ENCODE assay signal across 11 cellular contexts in the genomic region with DNA sequence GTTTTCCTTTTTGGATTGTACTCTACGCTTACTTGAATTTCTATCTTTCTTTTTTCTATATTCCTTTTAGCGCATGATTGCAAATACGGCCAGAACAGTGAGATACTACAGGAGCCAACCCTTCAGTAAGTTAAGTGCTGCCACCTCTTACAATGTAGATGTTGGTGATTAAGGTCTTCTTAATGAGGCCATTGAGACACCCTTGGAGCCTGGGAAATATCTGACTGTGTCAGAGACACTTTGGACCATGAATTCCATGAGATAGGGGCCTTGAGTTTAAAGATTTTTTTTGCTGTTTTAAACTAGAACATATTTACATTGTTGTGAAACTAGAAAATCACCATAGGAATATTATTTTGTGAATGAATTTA. TPM values are rescaled to one million over a fixed set of nuclear protein-coding genes. Genes with fewer than 3 reads are reported as not detected.
DNase-seq lines count a peak whose midpoint lies in the region; ATAC-seq and TF ChIP-seq lines count a peak whose summit lies in the region.
"Had no signal": no experiment of that assay in that cellular context is flagged by ENCODE, and none has a peak within 500 bp of the region (broad histone marks: within the 10 kb centered on the region; RNA-seq: fewer than 3 reads in every experiment).

No MANE protein-coding gene starts in this region.

- ATAC-seq in Right ventricle myocardium inferior (peak; percentile 15), lung (ENCODE audit: insufficient read depth, low FRiP score) (peak; percentile 12)
- ATAC-seq in stimulated activated naive B cell treated with anti-CD40 and anti-IgM and Interleukin-4, amounts not matched to agents 10 μg/mL and 1 μg/mL and 100 μg/mL, for 72 hours (replicated peaks), result no peak

- intact Hi-C loops in Right ventricle myocardium inferior (cut with DNase I), result no loop called here
- intact Hi-C loops in cardiac septum (cut with DNase I), result no loop called here
- intact Hi-C loops in mammary epithelial cell (cut with micrococcal nuclease), result loop anchor here (1.0 kb wide), 1 partner anchor 17 kb away; no protein-coding TSS in a partner anchor
- intact Hi-C loops in uterus (cut with DNase I; ENCODE audit: low total_unique reads), result no loop called here

- H2AFZ ChIP-seq in mammary epithelial cell (ENCODE audit: low read depth, low read length), result no peak overlapping the region

- no peaks in the 10 kb centered on the region for H3K79me2 ChIP-seq in mammary epithelial cell (ENCODE audit: insufficient read depth, low read length)

- WGBS in mammary epithelial cell (ENCODE audit: low coverage, missing lambda C conversion rate), result 86% methylated on average over 3 of the region's 3 CpGs
- 86 to 96% methylated on average over 3 of the region's 3 CpGs for WGBS in lung, 2 donors

- H3K27ac ChIP-seq in mammary epithelial cell (ENCODE audit: insufficient read depth, low read depth, low read length), result peak overlapping the region; percentile 100
- peak overlapping the region in 1 of 2 donors; percentile 83 for H3K27ac ChIP-seq in lung (ENCODE audit: low read depth in 1 of 2, low read length in 1 of 2)
- peak overlapping the region; percentile 79 to 86 for H3K27ac ChIP-seq in uterus

- H3K36me3 ChIP-seq in mammary epithelial cell (ENCODE audit: insufficient read depth, low read length) (no peaks in the 10 kb centered on the region), lung (ENCODE audit: control insufficient read depth in 2 of 2, insufficient read depth in 2 of 2, low read length in 2 of 2) (no peaks in the 10 kb centered on the region), uterus (no peaks in the 10 kb centered on the region)

- no peaks in the 10 kb centered on the region for H3K4me1 Mint-ChIP-seq in stimulated activated naive B cell treated with anti-CD40 and anti-IgM and Interleukin-4, amounts not matched to agents 10 μg/mL and 1 μg/mL and 100 μg/mL, for 72 hours

- in situ Hi-C loops in mammary epithelial cell (cut with MboI; ENCODE audit: low sequenced_read_pairs in 2 of 2), result no loop called here

- H3K4me3 ChIP-seq in mammary epithelial cell (replicated peaks in 1 of 3; ENCODE audit: insufficient read depth in 1 of 3, low read depth in 2 of 3, low read length in 3 of 3) (no peak overlapping the region), lung (no peak overlapping the region), uterus (no peak overlapping the region)

- no peaks in the 10 kb centered on the region for H3K27me3 ChIP-seq in mammary epithelial cell (ENCODE audit: insufficient read depth, low read length)
- H3K27me3 ChIP-seq in lung (ENCODE audit: control insufficient read depth, insufficient read depth), result no peaks in the 10 kb centered on the region
- H3K27me3 ChIP-seq in uterus, result no peaks in the 10 kb centered on the region

- peak overlapping the region; percentile 51 for H3K4me2 ChIP-seq in mammary epithelial cell (ENCODE audit: insufficient read depth, low read depth, low read length)

- H3K9me3 ChIP-seq in mammary epithelial cell (replicated peaks; ENCODE audit: insufficient read depth, low read length) (no peaks in the 10 kb centered on the region), lung (ENCODE audit: control insufficient read depth in 2 of 2, insufficient read depth in 1 of 2, low read length in 1 of 2) (no peaks in the 10 kb centered on the region), uterus (no peaks in the 10 kb centered on the region)

- CTCF ChIA-PET in mammary epithelial cell (lab: Charles Lee; ENCODE audit: low non-redundant PET), result interaction anchor here (0.7 kb wide), 1 partner anchor 18 kb away, joined by 3 read pairs; no protein-coding TSS in a partner anchor

- H4K20me1 ChIP-seq in mammary epithelial cell (ENCODE audit: insufficient read depth, low read length), result no peaks in the 10 kb centered on the region

- H3K27ac Mint-ChIP-seq in stimulated activated naive B cell treated with anti-CD40 and anti-IgM and Interleukin-4, amounts not matched to agents 10 μg/mL and 1 μg/mL and 100 μg/mL, for 72 hours, result no peak overlapping the region

- no peak for TF ChIP-seq CTCF in mammary epithelial cell (conservative IDR thresholded peaks at IDR 0.05 in 1 of 2, IDR thresholded peaks at IDR 0.05 in 1 of 2; ENCODE audit: extremely low read depth in 1 of 2, insufficient read depth in 1 of 2, low read depth in 1 of 2, low read length in 2 of 2)
- no peak for TF ChIP-seq CTCF in lung (IDR thresholded peaks at IDR 0.05; ENCODE audit: control extremely low read depth, extremely low read depth)
- TF ChIP-seq CTCF in uterus (IDR thresholded peaks at IDR 0.05), result no peak

- peak overlapping the region; percentile 51 for H3K9ac ChIP-seq in mammary epithelial cell (ENCODE audit: insufficient read depth, low read length)

- BruUV-seq in mammary epithelial cell (replicated peaks; lab: Mats Ljungman, UMichigan), result TSS peak; percentile 86

- H3K36me3 Mint-ChIP-seq in stimulated activated naive B cell treated with anti-CD40 and anti-IgM and Interleukin-4, amounts not matched to agents 10 μg/mL and 1 μg/mL and 100 μg/mL, for 72 hours, result no peaks in the 10 kb centered on the region

- H3K9me3 Mint-ChIP-seq in stimulated activated naive B cell treated with anti-CD40 and anti-IgM and Interleukin-4, amounts not matched to agents 10 μg/mL and 1 μg/mL and 100 μg/mL, for 72 hours, result no peaks in the 10 kb centered on the region
- H3K9me3 Mint-ChIP-seq: activated T-helper 17 cell treated with anti-CD3 and anti-CD28 coated beads, Interleukin-2, amount 50 U/mL, for 72 hours had no signal

- no peak for DNase-seq in Right ventricle myocardium inferior (ENCODE audit: missing footprints)
- no peak for DNase-seq in cardiac septum (ENCODE audit: low spot score)
- DNase-seq in mammary epithelial cell, result no peak
- no peak for DNase-seq in lung (ENCODE audit: low spot score)
- DNase-seq in uterus, result no peak
- DNase-seq in NCI-H1436 (lab: John Stamatoyannopoulos, UW), result no peak
- DNase-seq in stimulated activated naive B cell treated with anti-CD40 and anti-IgM and Interleukin-4, amounts not matched to agents 10 μg/mL and 1 μg/mL and 100 μg/mL, for 72 hours, result no peak
- no peak for DNase-seq in germinal center (ENCODE audit: low spot score)
- DNase-seq: hippocampal formation, NCI-H2029 had no signal

- peaks cover 0 to 10% of the 10 kb centered on the region in 2 donors for H3K27me3 Mint-ChIP-seq in stimulated activated naive B cell treated with anti-CD40 and anti-IgM and Interleukin-4, amounts not matched to agents 10 μg/mL and 1 μg/mL and 100 μg/mL, for 72 hours

- H3K4me1 ChIP-seq in mammary epithelial cell (ENCODE audit: insufficient read depth, low read length), result peaks cover 40% of the 10 kb centered on the region
- peaks cover 0 to 12% of the 10 kb centered on the region in 2 donors for H3K4me1 ChIP-seq in lung (ENCODE audit: control insufficient read depth in 2 of 2, insufficient read depth in 2 of 2, low read length in 2 of 2)
- H3K4me1 ChIP-seq in uterus, result peaks cover 0 to 13% of the 10 kb centered on the region in 2 donors

- no peak overlapping the region for H3K4me3 Mint-ChIP-seq in stimulated activated naive B cell treated with anti-CD40 and anti-IgM and Interleukin-4, amounts not matched to agents 10 μg/mL and 1 μg/mL and 100 μg/mL, for 72 hours

- dilution Hi-C loops in mammary epithelial cell (cut with HindIII; ENCODE audit: low sequenced_read_pairs), result no loop called here

- TF ChIP-seq POLR2A in uterus (IDR thresholded peaks at IDR 0.05), result no peak

RNA-seq across cellular contexts. Expression of a gene that starts 27.1 kb away (rescaled TPM):
- 435 TPM for total RNA-seq in Right ventricle myocardium inferior
- total RNA-seq in cardiac septum, result 519 TPM
- total RNA-seq in mammary epithelial cell, result 100 to 1,000 TPM in 1 of 2 donors, 10 to 100 TPM in 1; 31.8 to 109 TPM
- 39.0 TPM for polyA plus RNA-seq in mammary epithelial cell
- polyA minus RNA-seq in mammary epithelial cell, result 48.2 TPM
- 10 to 100 TPM; 39.7 to 71.6 TPM for total RNA-seq in lung
- polyA plus RNA-seq in lung, result 10 to 100 TPM; 13.4 to 23.4 TPM
- total RNA-seq in uterus, result 100 to 1,000 TPM in 2 of 4 donors, 10 to 100 TPM in 2; 47.6 to 183 (median 124) TPM

Comparison
In these comparisons a context has a peak if more than half of its experiments do, and no peak if none do; other contexts are left out.
1. ATAC-seq: peak in Right ventricle myocardium inferior (single experiment) and lung (single experiment); none in stimulated activated naive B cell treated with anti-CD40 and anti-IgM and Interleukin-4, amounts not matched to agents 10 μg/mL and 1 μg/mL and 100 μg/mL, for 72 hours (0 of 2).